In the genomic region with DNA sequence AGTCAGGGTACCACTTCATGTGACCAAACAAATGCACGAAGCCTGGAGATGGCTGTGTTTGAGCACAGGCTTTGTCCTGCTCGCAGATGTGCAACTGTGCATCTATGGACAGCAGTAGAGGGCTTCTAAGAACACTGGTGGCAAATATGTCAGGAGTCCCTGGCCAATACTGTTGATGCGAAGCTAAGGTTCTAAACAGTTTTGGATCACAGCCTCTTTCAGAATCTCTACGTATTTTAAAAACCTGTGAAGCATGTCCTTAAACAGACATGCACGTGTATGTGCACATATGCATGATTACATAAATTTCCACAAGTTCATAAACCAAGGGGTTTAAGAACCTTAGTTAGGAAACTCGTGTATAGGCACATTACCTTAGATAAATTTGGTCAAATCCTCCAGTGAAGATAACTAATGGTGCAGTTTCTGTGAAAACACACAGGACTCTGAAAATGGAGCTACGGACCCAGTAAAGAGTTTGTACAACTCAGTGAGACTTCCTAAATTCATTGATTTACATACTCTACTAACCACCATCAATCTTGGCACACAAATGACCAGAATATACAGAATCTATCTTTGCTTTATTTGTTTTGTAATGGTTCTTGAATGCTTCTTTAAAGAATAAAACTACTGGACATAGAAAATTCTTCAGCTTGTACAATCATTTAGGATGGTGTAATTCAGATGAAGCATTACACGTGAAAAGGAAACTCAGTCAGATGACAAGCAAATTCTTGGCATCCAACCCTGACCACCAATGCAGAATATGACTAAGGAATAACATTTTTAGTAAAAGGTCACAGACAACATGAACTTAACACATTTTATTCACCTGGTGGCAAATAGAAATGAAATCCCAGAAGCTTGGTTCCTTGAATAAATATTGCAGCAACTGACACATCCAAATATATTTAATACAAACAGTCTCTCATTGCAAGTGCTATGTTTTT, we compare ENCODE assay signal across 9 cellular contexts. TPM values are rescaled to one million over a fixed set of nuclear protein-coding genes. Genes with fewer than 3 reads are reported as not detected.
A peak's percentile ranks its signal among the peaks of the same experiment; 100 is the strongest.
DNase-seq lines count a peak whose midpoint lies in the region; ATAC-seq, FAIRE-seq and TF ChIP-seq lines count a peak whose summit lies in the region.
"Had no signal": no experiment of that assay in that cellular context is flagged by ENCODE, and none has a peak within 500 bp of the region (broad histone marks: within the 10 kb centered on the region; RNA-seq: fewer than 3 reads in every experiment).

No MANE protein-coding gene starts in this region.

- 70% methylated on average over 8 of the region's 8 CpGs for WGBS in esophagus squamous epithelium, 2 donors

- CTCF ChIA-PET in WTC11 (lab: Charles Lee): no interaction called here

- H3K27ac ChIP-seq in esophagus squamous epithelium: no peak overlapping the region

- peaks cover 21% of the 10 kb centered on the region for H3K4me1 Mint-ChIP-seq in WTC11
- H3K4me1 Mint-ChIP-seq: nephron had no signal

- no peaks in the 10 kb centered on the region for H3K36me3 Mint-ChIP-seq in WTC11

- H3K9me3 Mint-ChIP-seq in WTC11: no peaks in the 10 kb centered on the region
- H3K9me3 Mint-ChIP-seq: nephron had no signal

- POLR2A ChIA-PET in WTC11 (lab: Charles Lee): no interaction called here

- ATAC-seq in GM21526 (IDR thresholded peaks at IDR 0.05; ENCODE audit: low FRiP score, unreplicated experiment) (peak; percentile 41), WTC11 (no peak), Right ventricle myocardium superior (ENCODE audit: poor library complexity) (no peak)

- no peak for TF ChIP-seq POLR2A in esophagus squamous epithelium (IDR thresholded peaks at IDR 0.05)

- H3K27me3 ChIP-seq in esophagus squamous epithelium: no peaks in the 10 kb centered on the region

- TF ChIP-seq CTCF in epithelial cell of proximal tubule (conservative IDR thresholded peaks at IDR 0.05; ENCODE audit: low read depth, low read length): no peak
- no peak for TF ChIP-seq CTCF in WTC11 (IDR thresholded peaks at IDR 0.05)
- TF ChIP-seq CTCF in esophagus squamous epithelium (IDR thresholded peaks at IDR 0.05): no peak

- DNase-seq in GM04504 (ENCODE audit: low read depth) (peak; percentile 80), HTR-8/SVneo (ENCODE audit: insufficient read length, low spot score) (peak; percentile 6), epithelial cell of proximal tubule (ENCODE audit: low read depth) (peak; percentile 66), WTC11 (ENCODE audit: low spot score) (no peak), Right ventricle myocardium superior (no peak), esophagus squamous epithelium (lab: John Stamatoyannopoulos, UW) (no peak), frontal cortex (ENCODE audit: low spot score in 2 of 2) (no peak)

- H3K9me3 ChIP-seq in esophagus squamous epithelium: no peaks in the 10 kb centered on the region

- no peak overlapping the region for H3K4me3 Mint-ChIP-seq in WTC11
- H3K4me3 Mint-ChIP-seq: nephron had no signal

- no peak overlapping the region for H3K27ac Mint-ChIP-seq in WTC11
- H3K27ac Mint-ChIP-seq: nephron had no signal

- intact Hi-C loops in Right ventricle myocardium superior (cut with DNase I) (no loop called here), esophagus squamous epithelium (cut with DNase I) (no loop called here)

- FAIRE-seq in HTR-8/SVneo (lab: Jason Lieb, UNC) (peak; percentile 36), frontal cortex (lab: Jason Lieb, UNC) (no peak)

- H3K36me3 ChIP-seq in esophagus squamous epithelium: no peaks in the 10 kb centered on the region

- no peak overlapping the region for H3K4me3 ChIP-seq in epithelial cell of proximal tubule (ENCODE audit: low read depth, low read length)
- H3K4me3 ChIP-seq in esophagus squamous epithelium: no peak overlapping the region

- no peaks in the 10 kb centered on the region for H3K4me1 ChIP-seq in esophagus squamous epithelium

- no peaks in the 10 kb centered on the region for H3K27me3 Mint-ChIP-seq in WTC11 (ENCODE audit: low read depth)

TF ChIP-seq in WTC11, 78 proteins besides CTCF, POLR2A, EP300 and RAD21:
- TF ChIP-seq ATF1 (CRISPR knock-in tag; IDR thresholded peaks at IDR 0.05) (no peak), OVOL2 (CRISPR knock-in tag; IDR thresholded peaks at IDR 0.05; ENCODE audit: borderline replicate concordance) (no peak), GABPB1 (CRISPR knock-in tag; IDR thresholded peaks at IDR 0.05) (no peak), FOXK1 (CRISPR knock-in tag; IDR thresholded peaks at IDR 0.05) (no peak), NFATC4 (CRISPR knock-in tag; IDR thresholded peaks at IDR 0.05) (no peak), ZNF138 (CRISPR knock-in tag; conservative IDR thresholded peaks at IDR 0.05) (no peak), ZNF232 (CRISPR knock-in tag; IDR thresholded peaks at IDR 0.05) (no peak), JUN (CRISPR knock-in tag; IDR thresholded peaks at IDR 0.05) (no peak), PRRX2 (CRISPR knock-in tag; IDR thresholded peaks at IDR 0.05) (no peak), SMAD4 (CRISPR knock-in tag; IDR thresholded peaks at IDR 0.05) (no peak)
- TF ChIP-seq, protein P1, sequence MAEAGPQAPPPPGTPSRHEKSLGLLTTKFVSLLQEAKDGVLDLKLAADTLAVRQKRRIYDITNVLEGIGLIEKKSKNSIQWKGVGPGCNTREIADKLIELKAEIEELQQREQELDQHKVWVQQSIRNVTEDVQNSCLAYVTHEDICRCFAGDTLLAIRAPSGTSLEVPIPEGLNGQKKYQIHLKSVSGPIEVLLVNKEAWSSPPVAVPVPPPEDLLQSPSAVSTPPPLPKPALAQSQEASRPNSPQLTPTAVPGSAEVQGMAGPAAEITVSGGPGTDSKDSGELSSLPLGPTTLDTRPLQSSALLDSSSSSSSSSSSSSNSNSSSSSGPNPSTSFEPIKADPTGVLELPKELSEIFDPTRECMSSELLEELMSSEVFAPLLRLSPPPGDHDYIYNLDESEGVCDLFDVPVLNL (CRISPR knock-in tag; IDR thresholded peaks at IDR 0.05; ENCODE audit: borderline replicate concordance, low read depth): no peak
- TF ChIP-seq, protein P2, sequence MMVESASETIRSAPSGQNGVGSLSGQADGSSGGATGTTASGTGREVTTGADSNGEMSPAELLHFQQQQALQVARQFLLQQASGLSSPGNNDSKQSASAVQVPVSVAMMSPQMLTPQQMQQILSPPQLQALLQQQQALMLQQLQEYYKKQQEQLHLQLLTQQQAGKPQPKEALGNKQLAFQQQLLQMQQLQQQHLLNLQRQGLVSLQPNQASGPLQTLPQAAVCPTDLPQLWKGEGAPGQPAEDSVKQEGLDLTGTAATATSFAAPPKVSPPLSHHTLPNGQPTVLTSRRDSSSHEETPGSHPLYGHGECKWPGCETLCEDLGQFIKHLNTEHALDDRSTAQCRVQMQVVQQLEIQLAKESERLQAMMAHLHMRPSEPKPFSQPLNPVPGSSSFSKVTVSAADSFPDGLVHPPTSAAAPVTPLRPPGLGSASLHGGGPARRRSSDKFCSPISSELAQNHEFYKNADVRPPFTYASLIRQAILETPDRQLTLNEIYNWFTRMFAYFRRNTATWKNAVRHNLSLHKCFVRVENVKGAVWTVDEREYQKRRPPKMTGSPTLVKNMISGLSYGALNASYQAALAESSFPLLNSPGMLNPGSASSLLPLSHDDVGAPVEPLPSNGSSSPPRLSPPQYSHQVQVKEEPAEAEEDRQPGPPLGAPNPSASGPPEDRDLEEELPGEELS (CRISPR knock-in tag; IDR thresholded peaks at IDR 0.05): no peak
- TF ChIP-seq, protein P3, sequence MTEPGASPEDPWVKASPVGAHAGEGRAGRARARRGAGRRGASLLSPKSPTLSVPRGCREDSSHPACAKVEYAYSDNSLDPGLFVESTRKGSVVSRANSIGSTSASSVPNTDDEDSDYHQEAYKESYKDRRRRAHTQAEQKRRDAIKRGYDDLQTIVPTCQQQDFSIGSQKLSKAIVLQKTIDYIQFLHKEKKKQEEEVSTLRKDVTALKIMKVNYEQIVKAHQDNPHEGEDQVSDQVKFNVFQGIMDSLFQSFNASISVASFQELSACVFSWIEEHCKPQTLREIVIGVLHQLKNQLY (CRISPR knock-in tag; IDR thresholded peaks at IDR 0.05): no peak
- TF ChIP-seq, protein P4, sequence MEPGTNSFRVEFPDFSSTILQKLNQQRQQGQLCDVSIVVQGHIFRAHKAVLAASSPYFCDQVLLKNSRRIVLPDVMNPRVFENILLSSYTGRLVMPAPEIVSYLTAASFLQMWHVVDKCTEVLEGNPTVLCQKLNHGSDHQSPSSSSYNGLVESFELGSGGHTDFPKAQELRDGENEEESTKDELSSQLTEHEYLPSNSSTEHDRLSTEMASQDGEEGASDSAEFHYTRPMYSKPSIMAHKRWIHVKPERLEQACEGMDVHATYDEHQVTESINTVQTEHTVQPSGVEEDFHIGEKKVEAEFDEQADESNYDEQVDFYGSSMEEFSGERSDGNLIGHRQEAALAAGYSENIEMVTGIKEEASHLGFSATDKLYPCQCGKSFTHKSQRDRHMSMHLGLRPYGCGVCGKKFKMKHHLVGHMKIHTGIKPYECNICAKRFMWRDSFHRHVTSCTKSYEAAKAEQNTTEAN (CRISPR knock-in tag; IDR thresholded peaks at IDR 0.05): no peak
- TF ChIP-seq, protein P5, sequence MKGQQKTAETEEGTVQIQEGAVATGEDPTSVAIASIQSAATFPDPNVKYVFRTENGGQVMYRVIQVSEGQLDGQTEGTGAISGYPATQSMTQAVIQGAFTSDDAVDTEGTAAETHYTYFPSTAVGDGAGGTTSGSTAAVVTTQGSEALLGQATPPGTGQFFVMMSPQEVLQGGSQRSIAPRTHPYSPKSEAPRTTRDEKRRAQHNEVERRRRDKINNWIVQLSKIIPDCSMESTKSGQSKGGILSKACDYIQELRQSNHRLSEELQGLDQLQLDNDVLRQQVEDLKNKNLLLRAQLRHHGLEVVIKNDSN (CRISPR knock-in tag; IDR thresholded peaks at IDR 0.05): no peak
- TF ChIP-seq, protein P6, sequence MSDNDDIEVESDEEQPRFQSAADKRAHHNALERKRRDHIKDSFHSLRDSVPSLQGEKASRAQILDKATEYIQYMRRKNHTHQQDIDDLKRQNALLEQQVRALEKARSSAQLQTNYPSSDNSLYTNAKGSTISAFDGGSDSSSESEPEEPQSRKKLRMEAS (CRISPR knock-in tag; IDR thresholded peaks at IDR 0.05): no peak

RNA-seq across cellular contexts. Expression of gene KCNQ5, which starts 27.4 kb away (rescaled TPM):
- 1.4 and 1.7 TPM in 2 replicates for total RNA-seq in epithelial cell of proximal tubule
- total RNA-seq in WTC11 (2021): 1.5 to 2.0 TPM (median 1.7 TPM) in 3 replicates
- total RNA-seq in Right ventricle myocardium superior: not detected
- 1 to 10 TPM in 2 of 4 donors, under 1 TPM in 2; 0.57 to 4.4 (median 0.97) TPM for total RNA-seq in esophagus squamous epithelium
- 12.6 TPM for total RNA-seq in frontal cortex

Comparison
In these comparisons a context has a peak if more than half of its experiments do, and no peak if none do; other contexts are left out.
1. DNase-seq: peak in GM04504 (single experiment), HTR-8/SVneo (single experiment) and epithelial cell of proximal tubule (single experiment); none in WTC11 (single experiment), Right ventricle myocardium superior (single experiment), esophagus squamous epithelium (single experiment) and frontal cortex (0 of 2).